ENCODE assay signal across 9 cellular contexts in genomic region chr14:22070119-22070982, GRCh38.
DNase-seq lines count a peak whose midpoint lies in the region; ATAC-seq and TF ChIP-seq lines count a peak whose summit lies in the region.
"Had no signal": no experiment of that assay in that cellular context is flagged by ENCODE, and none has a peak within 500 bp of the region (broad histone marks: within the 10 kb centered on the region; RNA-seq: fewer than 3 reads in every experiment).

No MANE protein-coding gene starts in this region.

- intact Hi-C loops in mucosa of descending colon (cut with DNase I, micrococcal nuclease) (no loop called here), sigmoid colon (cut with DNase I) (no loop called here)

- TF ChIP-seq POLR2A in sigmoid colon (IDR thresholded peaks at IDR 0.05): no peak

- H3K36me3 ChIP-seq in adipocyte (ENCODE audit: control insufficient read depth, insufficient read depth, low read length, severe bottlenecking) (no peaks in the 10 kb centered on the region), mucosa of descending colon (ENCODE audit: low read depth) (no peaks in the 10 kb centered on the region), sigmoid colon (no peaks in the 10 kb centered on the region)
- H3K36me3 ChIP-seq: upper lobe of left lung had no signal

- TF ChIP-seq EP300 in sigmoid colon (IDR thresholded peaks at IDR 0.05): no peak

- H3K9me3 ChIP-seq in adipocyte (ENCODE audit: control insufficient read depth, low read length): no peaks in the 10 kb centered on the region
- no peaks in the 10 kb centered on the region for H3K9me3 ChIP-seq in mucosa of descending colon
- H3K9me3 ChIP-seq in sigmoid colon: peaks cover 0 to 4% (median 0%) of the 10 kb centered on the region in 4 donors
- H3K9me3 ChIP-seq: upper lobe of left lung had no signal

- H3K27ac ChIP-seq in sigmoid colon: no peak overlapping the region

- H3K4me3 ChIP-seq in adipocyte (ENCODE audit: low read length): peak overlapping the region; percentile 50
- H3K4me3 ChIP-seq in mucosa of descending colon: no peak overlapping the region
- peak overlapping the region in 2 of 4 donors; percentile 19 to 36 for H3K4me3 ChIP-seq in sigmoid colon

- ATAC-seq in HG02610 (IDR thresholded peaks at IDR 0.05; ENCODE audit: unreplicated experiment) (peak; percentile 30), mucosa of descending colon (peak; percentile 64)

- H3K27me3 ChIP-seq in adipocyte (replicated peaks; ENCODE audit: control insufficient read depth, insufficient read depth, low read length) (peaks cover 20% of the 10 kb centered on the region), sigmoid colon (no peaks in the 10 kb centered on the region)
- H3K27me3 ChIP-seq: upper lobe of left lung had no signal

- TF ChIP-seq CTCF in GM10266 (IDR thresholded peaks at IDR 0.05; ENCODE audit: control insufficient read depth, insufficient read depth, low read depth, missing control alignments): no peak
- no peak for TF ChIP-seq CTCF in mucosa of descending colon (IDR thresholded peaks at IDR 0.05)
- no peak for TF ChIP-seq CTCF in sigmoid colon (IDR thresholded peaks at IDR 0.05)

- DNase-seq in GM10266 (ENCODE audit: extremely low spot score): peak; percentile 14
- peak; percentile 3 for DNase-seq in RPMI7951 (ENCODE audit: low read depth)
- DNase-seq in adipocyte (ENCODE audit: low read depth): no peak
- DNase-seq in mucosa of descending colon: peak; percentile 30 to 50 (median 32)
- DNase-seq in DMS153 treated with DMSO at 0.1 percent for 48 hours (lab: John Stamatoyannopoulos, UW; ENCODE audit: unreplicated experiment): no peak
- DNase-seq in sigmoid colon: no peak
- DNase-seq in AG08396 (ENCODE audit: low spot score): no peak

- no peaks in the 10 kb centered on the region for H3K4me1 ChIP-seq in adipocyte (ENCODE audit: control insufficient read depth, insufficient read depth, low read length)
- no peaks in the 10 kb centered on the region for H3K4me1 ChIP-seq in mucosa of descending colon (ENCODE audit: low read depth)
- peaks cover 0 to 9% (median 4%) of the 10 kb centered on the region in 4 donors for H3K4me1 ChIP-seq in sigmoid colon

- no peak overlapping the region for H3K9ac ChIP-seq in adipocyte (ENCODE audit: low read length)

- 4 to 5% methylated on average over 12 of the region's 12 CpGs for WGBS in sigmoid colon, 2 donors

Comparison
In these comparisons a context has a peak if more than half of its experiments do, and no peak if none do; other contexts are left out.
1. DNase-seq: peak in GM10266 (single experiment), RPMI7951 (single experiment) and mucosa of descending colon (3 of 3); none in adipocyte (single experiment), DMS153 treated with DMSO at 0.1 percent for 48 hours (single experiment), sigmoid colon (single experiment) and AG08396 (single experiment).